Comparison of ENCODE assay signal across 1 cellular context in genomic region chr10:129961274-129961839, GRCh38.
TF ChIP-seq lines count a peak whose summit lies in the region.

No MANE protein-coding gene starts in this region.

TF ChIP-seq in WTC11, 78 proteins besides CTCF, POLR2A, EP300 and RAD21 (continued from another document):
- TF ChIP-seq AFF4 (CRISPR knock-in tag; IDR thresholded peaks at IDR 0.05; ENCODE audit: borderline replicate concordance) (no peak), ZMAT4 (CRISPR knock-in tag; IDR thresholded peaks at IDR 0.05) (no peak), USF2 (CRISPR knock-in tag; IDR thresholded peaks at IDR 0.05) (no peak), CREM (CRISPR knock-in tag; IDR thresholded peaks at IDR 0.05) (no peak), NFATC4 (CRISPR knock-in tag; IDR thresholded peaks at IDR 0.05) (no peak), ZNF512 (CRISPR knock-in tag; IDR thresholded peaks at IDR 0.05; ENCODE audit: borderline replicate concordance) (no peak)
